Comparison of ENCODE assay signal across 24 cellular contexts in the genomic region with DNA sequence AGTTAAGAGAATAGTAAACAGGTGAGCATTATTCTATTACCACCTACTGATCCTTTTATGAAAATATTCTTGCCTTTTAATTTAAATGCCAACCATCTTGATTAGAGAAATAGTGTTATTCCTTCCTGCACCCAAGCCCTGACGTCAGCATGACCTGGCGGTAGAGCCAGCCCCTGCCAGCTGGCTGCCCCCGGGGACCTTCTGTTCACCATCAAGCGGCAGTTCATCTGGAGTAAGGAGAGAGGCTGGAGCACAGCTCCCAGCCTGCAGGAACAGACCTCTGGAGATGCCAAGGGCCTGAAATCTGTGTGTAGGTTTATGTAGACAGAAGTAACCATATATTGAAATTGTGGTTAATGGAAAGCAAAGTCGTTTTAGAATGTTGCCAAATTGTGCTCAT.
"Had no signal": no experiment of that assay in that cellular context is flagged by ENCODE, and none has a peak within 500 bp of the region (broad histone marks: within the 10 kb centered on the region; RNA-seq: fewer than 3 reads in every experiment).

No MANE protein-coding gene starts in this region.

- H2AFZ ChIP-seq: parathyroid adenoma had no signal

- H3K4me3 ChIP-seq: gastroesophageal sphincter, lower lobe of right lung, suprapubic skin, tibial artery had no signal

- H3K36me3 ChIP-seq: lower lobe of right lung, suprapubic skin, tibial artery had no signal

- H3K4me1 Mint-ChIP-seq: activated CD4-positive, alpha-beta T cell treated with anti-CD3 and anti-CD28 coated beads, Interleukin-2, amount 10 ng/mL, durations not matched to agents 24 days and 14 days; activated naive CD8-positive, alpha-beta T cell treated with anti-CD3 and anti-CD28 coated beads, Interleukin-2, amount 50 U/mL, for 24 hours; activated T-helper 17 cell treated with anti-CD3 and anti-CD28 coated beads, Interleukin-2, amount 50 U/mL, for 72 hours; naive thymus-derived CD8-positive, alpha-beta T cell had no signal

- H3K9me3 Mint-ChIP-seq: activated CD4-positive, alpha-beta memory T cell treated with anti-CD3 and anti-CD28 coated beads for 36 hours; activated CD4-positive, alpha-beta T cell treated with anti-CD3 and anti-CD28 coated beads, Interleukin-2, amount 10 ng/mL, durations not matched to agents 24 days and 14 days; activated T-cell treated with anti-CD3 and anti-CD28 coated beads, Interleukin-2, amount 50 U/mL, for 4 hours; activated T-helper 17 cell treated with anti-CD3 and anti-CD28 coated beads, Interleukin-2, amount 50 U/mL, for 72 hours; immature natural killer cell; neural crest cell had no signal

- H3K4me3 Mint-ChIP-seq: activated CD4-positive, alpha-beta memory T cell treated with anti-CD3 and anti-CD28 coated beads for 36 hours; activated CD4-positive, alpha-beta T cell treated with anti-CD3 and anti-CD28 coated beads, Interleukin-2, amount 10 ng/mL, durations not matched to agents 24 days and 14 days; activated naive CD8-positive, alpha-beta T cell treated with anti-CD3 and anti-CD28 coated beads, Interleukin-2, amount 50 U/mL, for 24 hours; activated T-cell treated with anti-CD3 and anti-CD28 coated beads, Interleukin-2, amount 50 U/mL, for 4 hours; activated T-helper 17 cell treated with anti-CD3 and anti-CD28 coated beads, Interleukin-2, amount 50 U/mL, for 72 hours; immature natural killer cell; naive thymus-derived CD8-positive, alpha-beta T cell; neural crest cell had no signal

- H3K4me1 ChIP-seq: gastroesophageal sphincter, lower lobe of right lung, parathyroid adenoma, suprapubic skin, tibial artery had no signal

- H3K27ac Mint-ChIP-seq: activated CD4-positive, alpha-beta memory T cell treated with anti-CD3 and anti-CD28 coated beads for 36 hours; activated CD4-positive, alpha-beta T cell treated with anti-CD3 and anti-CD28 coated beads, Interleukin-2, amount 10 ng/mL, durations not matched to agents 24 days and 14 days; activated naive CD8-positive, alpha-beta T cell treated with anti-CD3 and anti-CD28 coated beads, Interleukin-2, amount 50 U/mL, for 24 hours; activated T-helper 17 cell treated with anti-CD3 and anti-CD28 coated beads, Interleukin-2, amount 50 U/mL, for 72 hours; immature natural killer cell; naive thymus-derived CD8-positive, alpha-beta T cell had no signal

- H3K27me3 Mint-ChIP-seq: activated CD4-positive, alpha-beta memory T cell treated with anti-CD3 and anti-CD28 coated beads for 36 hours; activated CD4-positive, alpha-beta T cell treated with anti-CD3 and anti-CD28 coated beads, Interleukin-2, amount 10 ng/mL, durations not matched to agents 24 days and 14 days; activated T-helper 17 cell treated with anti-CD3 and anti-CD28 coated beads, Interleukin-2, amount 50 U/mL, for 72 hours had no signal

- H3K27ac ChIP-seq: gastroesophageal sphincter, lower lobe of right lung, parathyroid adenoma, suprapubic skin, tibial artery had no signal

- ATAC-seq: activated naive CD8-positive, alpha-beta T cell treated with anti-CD3 and anti-CD28 coated beads, Interleukin-2, amount 50 U/mL, for 24 hours; activated T-cell treated with anti-CD3 and anti-CD28 coated beads, Interleukin-2, amount 50 U/mL, for 4 hours; activated T-helper 17 cell treated with anti-CD3 and anti-CD28 coated beads, Interleukin-2, amount 50 U/mL, for 72 hours; gastroesophageal sphincter; lower lobe of right lung; naive thymus-derived CD8-positive, alpha-beta T cell had no signal

- H3K27me3 ChIP-seq: gastroesophageal sphincter, suprapubic skin, tibial artery had no signal

- H3K36me3 Mint-ChIP-seq: activated CD4-positive, alpha-beta memory T cell treated with anti-CD3 and anti-CD28 coated beads for 36 hours; immature natural killer cell; naive thymus-derived CD8-positive, alpha-beta T cell had no signal

- H3K79me2 ChIP-seq: parathyroid adenoma had no signal

- H3K9me3 ChIP-seq: gastroesophageal sphincter, lower lobe of right lung, suprapubic skin, tibial artery had no signal

- DNase-seq: activated CD4-positive, alpha-beta memory T cell treated with anti-CD3 and anti-CD28 coated beads for 36 hours; activated CD4-positive, alpha-beta T cell treated with anti-CD3 and anti-CD28 coated beads, Interleukin-2, amount 10 ng/mL, durations not matched to agents 24 days and 14 days; activated CD4-positive, CD25-positive, alpha-beta regulatory T cell treated with anti-CD3 and anti-CD28 coated beads, Interleukin-2, amount 50 U/mL, for 72 hours; activated gamma-delta T cell treated with Interleukin-2 at 50 U/mL for 16 hours; activated naive CD4-positive, alpha-beta T cell treated with anti-CD3 and anti-CD28 coated beads, Interleukin-2, amount 50 U/mL, for 16 hours; activated naive CD8-positive, alpha-beta T cell treated with anti-CD3 and anti-CD28 coated beads, Interleukin-2, amount 50 U/mL, for 24 hours; activated T-cell treated with anti-CD3 and anti-CD28 coated beads, Interleukin-2, amount 50 U/mL, for 4 hours; amygdala; caudate nucleus; head of caudate nucleus; hypothalamus; immature natural killer cell; kidney; lower lobe of right lung; mesenchymal stem cell; naive thymus-derived CD8-positive, alpha-beta T cell; nucleus accumbens; stimulated activated naive CD4-positive, alpha-beta T cell; tibial artery had no signal
